In the genomic region with DNA sequence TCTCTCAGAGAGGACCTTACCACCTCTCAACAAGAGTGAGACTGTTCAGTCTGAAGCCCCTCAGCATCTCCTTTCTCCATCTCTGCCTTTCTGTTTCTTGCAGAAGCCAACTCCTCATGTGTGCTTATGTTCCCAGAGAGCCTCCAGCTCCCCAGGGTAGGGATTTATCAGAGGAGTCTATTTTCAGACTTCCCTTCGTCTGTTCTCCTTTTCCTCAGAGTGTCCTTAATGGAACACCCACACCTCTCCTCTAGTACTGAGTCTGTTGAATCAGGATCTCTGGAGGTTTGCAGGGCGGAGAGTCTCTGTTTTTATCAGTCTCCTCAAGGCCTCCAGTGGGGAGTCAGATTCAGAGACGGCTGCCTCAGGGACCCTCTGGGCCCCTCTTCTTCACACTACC, we compare ENCODE assay signal across 22 cellular contexts.
"Had no signal": no experiment of that assay in that cellular context is flagged by ENCODE, and none has a peak within 500 bp of the region (broad histone marks: within the 10 kb centered on the region; RNA-seq: fewer than 3 reads in every experiment).

No MANE protein-coding gene starts in this region.

- ATAC-seq: activated CD8-positive, alpha-beta T cell treated with anti-CD3 and anti-CD28 coated beads for 36 hours; activated T-cell treated with anti-CD3 and anti-CD28 coated beads, Interleukin-2, amount 50 U/mL, for 72 hours; T-cell had no signal

- H3K27ac Mint-ChIP-seq: activated CD8-positive, alpha-beta T cell treated with anti-CD3 and anti-CD28 coated beads for 36 hours; activated naive CD8-positive, alpha-beta T cell treated with anti-CD3 and anti-CD28 coated beads, Interleukin-2, amount 10 ng/mL, durations not matched to agents 7 days and 5 days; activated T-cell treated with anti-CD3 and anti-CD28 coated beads, Interleukin-2, amount 50 U/mL, for 72 hours; IgD-negative memory B cell; T-cell had no signal

- H3K36me3 ChIP-seq: adrenal gland, MG63, Peyer's patch had no signal

- H3K4me3 ChIP-seq: adrenal gland, MG63, Peyer's patch, SK-N-MC had no signal

- H3K9me3 ChIP-seq: adrenal gland, MG63, Peyer's patch had no signal

- H3K4me3 Mint-ChIP-seq: activated CD8-positive, alpha-beta T cell treated with anti-CD3 and anti-CD28 coated beads for 36 hours; activated naive CD8-positive, alpha-beta T cell treated with anti-CD3 and anti-CD28 coated beads, Interleukin-2, amount 10 ng/mL, durations not matched to agents 7 days and 5 days; activated T-cell treated with anti-CD3 and anti-CD28 coated beads, Interleukin-2, amount 50 U/mL, for 72 hours; IgD-negative memory B cell; T-cell had no signal

- H3K27me3 ChIP-seq: adrenal gland, MG63, Peyer's patch had no signal

- H3K9me3 Mint-ChIP-seq: activated CD8-positive, alpha-beta T cell treated with anti-CD3 and anti-CD28 coated beads for 36 hours; activated naive CD8-positive, alpha-beta T cell treated with anti-CD3 and anti-CD28 coated beads, Interleukin-2, amount 10 ng/mL, durations not matched to agents 7 days and 5 days; activated T-cell treated with anti-CD3 and anti-CD28 coated beads, Interleukin-2, amount 50 U/mL, for 72 hours; T-cell had no signal

- H3K4me1 ChIP-seq: Peyer's patch had no signal

- H3K36me3 Mint-ChIP-seq: IgD-negative memory B cell had no signal

- H3K27ac ChIP-seq: adrenal gland, Peyer's patch, SK-N-MC, VCaP had no signal

- DNase-seq: activated CD4-positive, CD25-positive, alpha-beta regulatory T cell; activated CD8-positive, alpha-beta memory T cell treated with anti-CD3 and anti-CD28 coated beads, Interleukin-2, amount 50 U/mL, for 4 hours; activated CD8-positive, alpha-beta T cell treated with anti-CD3 and anti-CD28 coated beads for 36 hours; activated naive CD4-positive, alpha-beta T cell treated with anti-CD3 and anti-CD28 coated beads, Interleukin-2, amount 50 U/mL, for 16 hours; activated naive CD8-positive, alpha-beta T cell treated with anti-CD3 and anti-CD28 coated beads, Interleukin-2, amount 10 ng/mL, durations not matched to agents 7 days and 5 days; activated T-cell treated with anti-CD3 and anti-CD28 coated beads, Interleukin-2, amount 50 U/mL, for 72 hours; adrenal gland; MG63; MV-4-11; NCI-H1092 treated with DMSO at 0.1 percent for 48 hours; NCI-H1417 treated with DMSO at 0.1 percent for 48 hours; NCI-H1694; NCI-H2029 treated with DMSO at 0.1 percent for 48 hours; NCI-H345; NCI-H510A; NCI-H526 treated with DMSO at 0.1 percent for 48 hours; NCI-H82; Peyer's patch; T-cell had no signal

- H3K4me1 Mint-ChIP-seq: activated naive CD8-positive, alpha-beta T cell treated with anti-CD3 and anti-CD28 coated beads, Interleukin-2, amount 10 ng/mL, durations not matched to agents 7 days and 5 days; IgD-negative memory B cell; T-cell had no signal
